1 cellular context compared by ENCODE assay signal in the genomic region with DNA sequence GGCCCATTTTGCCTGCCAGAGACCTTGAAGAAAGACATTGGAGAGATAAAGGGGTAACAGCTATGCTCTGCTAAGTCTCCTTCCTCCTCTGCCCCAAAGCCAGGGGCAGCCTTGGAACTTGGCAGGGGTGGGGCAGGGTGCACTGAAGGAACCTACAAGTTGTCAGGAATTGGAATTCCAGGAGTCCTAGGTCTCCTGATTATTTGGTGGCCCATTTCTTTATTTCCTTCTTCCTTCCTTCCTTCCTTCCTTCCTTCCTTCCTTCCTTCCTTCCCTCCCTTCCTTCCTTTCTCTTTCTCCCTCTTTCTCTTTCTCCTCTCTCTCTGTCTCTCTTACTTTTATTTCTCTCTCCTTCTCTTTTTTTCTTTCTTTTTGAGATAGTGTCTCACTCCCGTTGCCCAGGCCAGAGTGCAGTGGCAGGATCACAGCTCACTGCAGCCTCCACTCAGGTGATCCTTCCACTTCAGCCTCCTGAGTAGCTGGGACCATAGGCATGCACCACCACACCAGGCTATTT.
TF ChIP-seq lines count a peak whose summit lies in the region.

No MANE protein-coding gene starts in this region.

TF ChIP-seq in K562, 482 proteins besides CTCF, POLR2A, EP300 and RAD21:
- TF ChIP-seq ZNF512 (tag; IDR thresholded peaks at IDR 0.05) (peak; percentile 55; the same call in 1 of the 2 replicates), GABPA (tag; conservative IDR thresholded peaks at IDR 0.05; ENCODE audit: low read depth) (no peak)
TF ChIP-seq in K562: peak in this region for 1.
